8 cellular contexts compared by ENCODE assay signal in the genomic region with DNA sequence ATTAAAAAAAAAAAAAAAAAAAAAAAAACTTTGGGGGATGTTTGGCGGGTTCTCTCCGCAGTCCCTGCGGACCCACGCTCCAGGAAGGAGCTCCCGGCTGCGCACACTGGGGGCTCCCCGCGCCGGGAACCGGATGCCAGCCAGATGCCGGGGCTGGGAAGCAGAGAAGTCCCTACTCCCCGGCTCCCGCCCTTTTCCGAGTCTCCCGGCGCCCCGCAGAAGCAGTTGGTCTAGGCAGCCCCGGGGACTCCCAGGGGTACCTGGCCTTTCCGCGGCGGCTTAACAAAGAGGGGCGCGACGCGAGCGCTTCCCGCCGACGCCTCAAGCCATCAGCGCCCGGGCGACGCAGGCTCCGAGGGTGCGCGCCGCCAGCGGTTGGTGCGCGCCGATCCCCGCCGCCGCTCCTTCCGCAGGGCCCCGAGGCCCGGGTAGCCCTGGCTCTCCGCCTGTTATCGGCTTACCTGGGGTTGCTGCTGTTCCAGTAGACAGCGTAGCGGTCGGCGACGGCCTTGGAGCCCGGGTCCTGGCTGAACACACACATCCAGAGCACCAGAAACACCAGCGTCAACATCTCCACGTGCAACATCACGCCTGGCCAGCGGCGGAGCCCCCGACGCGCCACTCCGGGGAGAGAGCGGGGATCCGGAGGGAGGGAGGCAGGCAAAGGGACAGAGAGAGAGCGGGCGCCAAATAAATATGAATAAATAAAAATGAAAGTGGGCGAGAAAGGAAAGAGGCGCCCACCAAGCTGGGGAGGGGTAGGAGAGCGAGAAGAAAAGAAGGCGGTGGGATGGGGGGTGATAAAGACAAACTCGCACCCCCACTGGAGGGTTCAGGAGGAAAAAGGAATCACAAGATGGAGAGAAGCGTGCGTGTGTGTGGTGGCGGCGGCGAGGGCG. TPM values are rescaled to one million over a fixed set of nuclear protein-coding genes. Genes with fewer than 3 reads are reported as not detected.
DNase-seq lines count a peak whose midpoint lies in the region; ATAC-seq, FAIRE-seq and TF ChIP-seq lines count a peak whose summit lies in the region.

No MANE protein-coding gene starts in this region.

- CTCF ChIA-PET in mammary epithelial cell (lab: Charles Lee; ENCODE audit: low non-redundant PET): no interaction called here

- in situ Hi-C loops in mammary epithelial cell (cut with MboI; ENCODE audit: low sequenced_read_pairs in 2 of 2): loop anchor here in 1 of 2 donors (10.0 to 25.0 kb wide), 3 partner anchors 208 to 385 kb away; no protein-coding TSS in a partner anchor

- H3K27me3 ChIP-seq in BLaER1 (peaks cover 59% of the 10 kb centered on the region), mammary epithelial cell (ENCODE audit: insufficient read depth, low read length) (no peaks in the 10 kb centered on the region), stomach (peaks cover 0 to 54% (median 27%) of the 10 kb centered on the region in 3 donors)

- H3K4me1 ChIP-seq in BLaER1: peaks cover 40% of the 10 kb centered on the region
- peaks cover 24% of the 10 kb centered on the region for H3K4me1 ChIP-seq in mammary epithelial cell (ENCODE audit: insufficient read depth, low read length)
- peaks cover 0 to 14% of the 10 kb centered on the region in 2 donors for H3K4me1 ChIP-seq in kidney (ENCODE audit: control insufficient read depth in 1 of 2, insufficient read depth in 1 of 2, low read depth in 1 of 2, low read length in 2 of 2)
- peaks cover 4 to 58% (median 52%) of the 10 kb centered on the region in 4 donors for H3K4me1 ChIP-seq in stomach

- H3K4me3 ChIP-seq in BLaER1 (peak overlapping the region; percentile 66), mammary epithelial cell (replicated peaks in 1 of 3; ENCODE audit: insufficient read depth in 1 of 3, low read depth in 2 of 3, low read length in 3 of 3) (peak overlapping the region; percentile 75 to 92 (median 84)), kidney (ENCODE audit: low read length in 2 of 2) (peak overlapping the region; percentile 39 to 83), stomach (peak overlapping the region; percentile 50 to 74 (median 60))

- no peak for TF ChIP-seq EP300 in stomach (IDR thresholded peaks at IDR 0.05)

- H3K4me2 ChIP-seq in BLaER1: peak overlapping the region; percentile 98
- H3K4me2 ChIP-seq in mammary epithelial cell (ENCODE audit: insufficient read depth, low read depth, low read length): peak overlapping the region; percentile 92

- peaks cover 64% of the 10 kb centered on the region for H3K79me2 ChIP-seq in mammary epithelial cell (ENCODE audit: insufficient read depth, low read length)

- ATAC-seq in GM19043 (IDR thresholded peaks at IDR 0.05; ENCODE audit: low read depth, unreplicated experiment) (peak; percentile 22), HG02973 (IDR thresholded peaks at IDR 0.05; ENCODE audit: unreplicated experiment) (no peak)
- no peak for ATAC-seq in activated CD4-positive, CD25-positive, alpha-beta regulatory T cell treated with anti-CD3 and anti-CD28 coated beads, Interleukin-2, amount 50 U/mL, for 24 hours

- TF ChIP-seq CTCF in mammary epithelial cell (conservative IDR thresholded peaks at IDR 0.05 in 1 of 2, IDR thresholded peaks at IDR 0.05 in 1 of 2; ENCODE audit: extremely low read depth in 1 of 2, insufficient read depth in 1 of 2, low read depth in 1 of 2, low read length in 2 of 2) (no peak), kidney (IDR thresholded peaks at IDR 0.05; ENCODE audit: borderline replicate concordance, extremely low read depth, insufficient read depth) (no peak), stomach (IDR thresholded peaks at IDR 0.05) (no peak)

- BruUV-seq in mammary epithelial cell (replicated peaks; lab: Mats Ljungman, UMichigan): no TSS peak

- peaks cover 45% of the 10 kb centered on the region for H4K20me1 ChIP-seq in BLaER1
- H4K20me1 ChIP-seq in mammary epithelial cell (ENCODE audit: insufficient read depth, low read length): no peaks in the 10 kb centered on the region

- H3K9me3 ChIP-seq in BLaER1 (no peaks in the 10 kb centered on the region; the same call in 1 of the 2 replicates), mammary epithelial cell (replicated peaks; ENCODE audit: insufficient read depth, low read length) (no peaks in the 10 kb centered on the region), kidney (ENCODE audit: control insufficient read depth in 1 of 2, low read length in 2 of 2) (no peaks in the 10 kb centered on the region), stomach (no peaks in the 10 kb centered on the region)

- dilution Hi-C loops in mammary epithelial cell (cut with HindIII; ENCODE audit: low sequenced_read_pairs): loop anchor here (25.0 kb wide), 1 partner anchor 208 kb away; no protein-coding TSS in a partner anchor

- DNase-seq in NCI-H69 (lab: John Stamatoyannopoulos, UW) (peak; percentile 90), mammary epithelial cell (peak; percentile 56), kidney (peak; percentile 79), stomach (peak; percentile 50)

- H3K27ac ChIP-seq in BLaER1 (no peak overlapping the region), mammary epithelial cell (ENCODE audit: insufficient read depth, low read depth, low read length) (peak overlapping the region; percentile 87), kidney (ENCODE audit: low read depth in 2 of 2, low read length in 2 of 2) (peak overlapping the region; percentile 14 to 66), stomach (peak overlapping the region; percentile 74 to 92 (median 85))

- intact Hi-C loops in mammary epithelial cell (cut with micrococcal nuclease): loop anchor here (5.0 to 10.0 kb wide), 5 partner anchors 113 to 1215 kb away; no protein-coding TSS in a partner anchor
- intact Hi-C loops in kidney (cut with DNase I): no loop called here
- intact Hi-C loops in stomach (cut with DNase I; ENCODE audit: low total_unique reads): no loop called here

- H2AFZ ChIP-seq in mammary epithelial cell (ENCODE audit: low read depth, low read length): peak overlapping the region; percentile 57

- no peak for FAIRE-seq in kidney (lab: Jason Lieb, UNC)

- TF ChIP-seq POLR2A in stomach (IDR thresholded peaks at IDR 0.05): no peak

- under 1% methylated on average over 29 of the region's 79 CpGs for WGBS in mammary epithelial cell (ENCODE audit: low coverage, missing lambda C conversion rate)
- WGBS in stomach, 5 donors: 1 to 3% (median 1%) methylated on average over 50 to 79 of the region's 79 CpGs

- H3K36me3 ChIP-seq in BLaER1 (no peaks in the 10 kb centered on the region), mammary epithelial cell (ENCODE audit: insufficient read depth, low read length) (no peaks in the 10 kb centered on the region), kidney (ENCODE audit: control insufficient read depth in 1 of 2, insufficient read depth in 2 of 2, low read length in 2 of 2) (no peaks in the 10 kb centered on the region), stomach (no peaks in the 10 kb centered on the region)

- H3K9ac ChIP-seq in BLaER1 (no peak overlapping the region), mammary epithelial cell (ENCODE audit: insufficient read depth, low read length) (peak overlapping the region; percentile 89), kidney (ENCODE audit: low read length in 2 of 2) (peak overlapping the region in 1 of 2 donors; percentile 24)

RNA-seq across cellular contexts. Expression of a gene that starts 0.5 kb away (rescaled TPM):
- total RNA-seq in mammary epithelial cell (10 to 100 TPM; 21.6 to 27.8 TPM), kidney (54.4 TPM), stomach (100 to 1,000 TPM in 1 of 5 donors, 10 to 100 TPM in 2, 1 to 10 TPM in 1, under 1 TPM in 1; 0.29 to 187 (median 26.1) TPM)
- polyA plus RNA-seq in mammary epithelial cell (7.5 TPM), kidney (ENCODE audit: insufficient read depth, low read depth, low replicate concordance) (5.9 TPM), stomach (1 to 10 TPM; 1.9 to 3.2 (median 2.0) TPM)
- polyA minus RNA-seq in mammary epithelial cell: 159 TPM
